ENCODE assay signal across 1 cellular context in the genomic region with DNA sequence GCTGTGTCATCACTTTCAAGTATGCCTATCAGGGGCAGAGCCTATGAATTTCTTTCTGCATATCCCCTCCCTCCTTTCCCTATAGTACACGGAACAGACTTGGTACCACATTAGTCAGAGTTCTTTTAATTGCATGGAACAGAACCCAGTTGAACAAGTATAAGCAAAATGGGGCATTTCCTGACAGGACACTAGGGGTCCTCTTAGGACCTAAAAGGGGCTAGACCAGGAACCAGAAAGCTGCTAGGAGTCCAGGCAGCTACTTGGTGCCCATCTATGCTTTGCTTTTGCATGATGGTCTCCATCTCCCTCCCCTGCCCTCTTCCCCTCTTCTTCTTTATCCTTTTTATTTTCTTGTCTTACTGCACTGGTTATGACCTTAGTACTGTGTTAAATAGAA.
TF ChIP-seq lines count a peak whose summit lies in the region.

No MANE protein-coding gene starts in this region.

TF ChIP-seq in A549, 52 proteins besides CTCF, POLR2A, EP300 and RAD21:
- TF ChIP-seq SREBF2 (IDR thresholded peaks at IDR 0.05): no peak
- no peak for TF ChIP-seq PBX3 (IDR thresholded peaks at IDR 0.05)
- no peak for TF ChIP-seq HOXB13 (CRISPR knock-in tag; IDR thresholded peaks at IDR 0.05; ENCODE audit: low read depth)
- TF ChIP-seq PHF8 (IDR thresholded peaks at IDR 0.05; ENCODE audit: borderline replicate concordance, low read depth): no peak
- no peak for TF ChIP-seq MAX (IDR thresholded peaks at IDR 0.05)
- TF ChIP-seq MYC (IDR thresholded peaks at IDR 0.05; ENCODE audit: borderline replicate concordance, low read length): no peak
- no peak for TF ChIP-seq JUN (IDR thresholded peaks at IDR 0.05)
- no peak for TF ChIP-seq FOSB (CRISPR knock-in tag; IDR thresholded peaks at IDR 0.05)
- TF ChIP-seq CBX2 (IDR thresholded peaks at IDR 0.05; ENCODE audit: borderline replicate concordance, low read depth): no peak
- TF ChIP-seq FOSL2 (IDR thresholded peaks at IDR 0.05): no peak
- no peak for TF ChIP-seq FOSL2 (CRISPR knock-in tag; IDR thresholded peaks at IDR 0.05)
- TF ChIP-seq CBX8 (IDR thresholded peaks at IDR 0.05): no peak
- TF ChIP-seq EHMT2 (IDR thresholded peaks at IDR 0.05; ENCODE audit: low read depth): no peak
- TF ChIP-seq ESRRA (IDR thresholded peaks at IDR 0.05; ENCODE audit: borderline replicate concordance, low read length): no peak
- TF ChIP-seq RCOR1 (IDR thresholded peaks at IDR 0.05; ENCODE audit: low read depth, low read length): no peak
